In the genomic region with DNA sequence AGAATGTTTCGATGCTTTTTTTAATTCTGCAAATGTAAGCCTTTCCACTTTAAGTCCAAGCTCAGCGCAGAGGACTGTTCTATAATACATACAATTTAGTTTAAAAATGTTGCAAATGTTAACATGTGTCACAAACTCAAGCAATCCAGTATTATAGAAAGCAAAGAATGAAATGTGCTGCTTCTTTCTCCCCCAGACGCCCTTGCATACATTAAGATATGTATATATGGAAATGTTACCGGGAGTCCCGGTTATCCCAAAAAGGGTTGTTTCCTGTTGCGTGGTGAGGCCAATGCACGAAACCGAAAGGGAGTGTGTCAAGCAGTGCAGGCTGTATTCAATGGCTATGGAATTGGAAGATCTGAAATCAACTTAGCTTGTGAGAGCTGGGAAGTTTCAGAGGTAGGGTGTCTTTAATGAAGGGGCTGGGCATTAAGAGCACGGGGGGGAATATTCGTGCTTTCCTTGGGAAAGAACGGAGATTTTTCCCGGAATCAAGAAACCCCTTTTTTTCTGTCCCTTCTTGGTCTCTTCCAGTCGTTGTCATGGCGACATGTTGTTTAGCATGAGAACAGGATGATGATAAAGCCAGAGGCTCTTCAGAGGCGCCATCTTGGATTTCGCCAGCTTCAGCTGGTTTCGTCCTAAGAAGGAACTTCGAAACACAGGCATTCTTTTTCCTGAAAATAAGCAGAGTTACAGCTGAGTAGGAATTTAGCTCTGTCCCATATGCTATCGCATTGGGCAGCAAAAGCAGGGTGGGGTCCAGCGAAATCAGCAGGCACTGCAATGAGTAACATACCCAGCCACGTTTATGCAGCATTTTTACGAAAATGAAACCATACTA, we compare ENCODE assay signal across 8 cellular contexts. TPM values are rescaled to one million over a fixed set of nuclear protein-coding genes. Genes with fewer than 3 reads are reported as not detected.
DNase-seq lines count a peak whose midpoint lies in the region; ATAC-seq and TF ChIP-seq lines count a peak whose summit lies in the region.

No MANE protein-coding gene starts in this region.

- no peaks in the 10 kb centered on the region for H3K27me3 ChIP-seq in mucosa of rectum (ENCODE audit: control insufficient read depth in 2 of 2, insufficient read depth in 2 of 2, low read length in 2 of 2)

- peak; percentile 56 for ATAC-seq in GM21576 (IDR thresholded peaks at IDR 0.05; ENCODE audit: unreplicated experiment)

- peak overlapping the region; percentile 86 for H3K4me3 ChIP-seq in Jurkat, Clone E6-1 (ENCODE audit: low read length)
- peak overlapping the region; percentile 83 to 98 for H3K4me3 ChIP-seq in mucosa of rectum (ENCODE audit: low read length in 2 of 2)

- DNase-seq in DMS114 treated with DMSO at 0.1 percent for 48 hours (lab: John Stamatoyannopoulos, UW; ENCODE audit: unreplicated experiment) (peak; percentile 97), OCI-M2 (lab: John Stamatoyannopoulos, UW; ENCODE audit: unreplicated experiment) (peak; percentile 94), activated T-cell treated with anti-CD3 and anti-CD28 coated beads for 48 hours (ENCODE audit: low read depth) (peak; percentile 62), erythroblast (lab: John Stamatoyannopoulos, UW) (peak; percentile 95 to 96)
- DNase-seq in Jurkat, Clone E6-1 (ENCODE audit: low read depth, low spot score), result peak; percentile 93
- peak; percentile 41 for DNase-seq in stimulated activated CD8-positive, alpha-beta memory T cell treated with anti-CD3 and anti-CD28 coated beads, Interleukin-7, amount 100 ng/mL, for 24 hours (ENCODE audit: low read depth)

- H3K9me3 ChIP-seq in mucosa of rectum (ENCODE audit: control insufficient read depth in 2 of 2, low read length in 2 of 2), result no peaks in the 10 kb centered on the region

- peak overlapping the region; percentile 89 to 96 for H3K9ac ChIP-seq in mucosa of rectum (ENCODE audit: low read depth in 1 of 2, low read length in 2 of 2)

- TF ChIP-seq POLR2A in erythroblast (IDR thresholded peaks at IDR 0.05; ENCODE audit: low read length), result peak; percentile 93

- peaks cover 25 to 31% of the 10 kb centered on the region in 2 donors for H3K4me1 ChIP-seq in mucosa of rectum (ENCODE audit: control insufficient read depth in 2 of 2, insufficient read depth in 2 of 2, low read length in 2 of 2)

- H3K27ac ChIP-seq in mucosa of rectum (ENCODE audit: low read depth in 2 of 2, low read length in 2 of 2), result peak overlapping the region; percentile 99

- no peaks in the 10 kb centered on the region for H3K36me3 ChIP-seq in mucosa of rectum (ENCODE audit: control insufficient read depth in 2 of 2, insufficient read depth in 2 of 2, low read length in 2 of 2)

RNA-seq across cellular contexts. Expression of gene NQO2, which starts 10.1 kb away (rescaled TPM):
- 81.8 TPM for polyA plus RNA-seq in Jurkat, Clone E6-1 (2012; ENCODE audit: insufficient read depth, insufficient read length)

RNA-seq across cellular contexts. Expression of gene SERPINB6, which starts 18.2 kb away (rescaled TPM):
- polyA plus RNA-seq in Jurkat, Clone E6-1 (2012; ENCODE audit: insufficient read depth, insufficient read length), result not detected

Comparison
In these comparisons a context has a peak if more than half of its experiments do, and no peak if none do; other contexts are left out.
1. Peak in every context shown above with its lines: DNase-seq, ATAC-seq, H3K4me3 ChIP-seq and H3K27ac ChIP-seq.
2. DNase-seq: peak in every context shown above with its lines; median percentile 97 in DMS114 treated with DMSO at 0.1 percent for 48 hours; 96 in erythroblast; 94 in OCI-M2; 93 in Jurkat, Clone E6-1; 62 in activated T-cell treated with anti-CD3 and anti-CD28 coated beads for 48 hours; 41 in stimulated activated CD8-positive, alpha-beta memory T cell treated with anti-CD3 and anti-CD28 coated beads, Interleukin-7, amount 100 ng/mL, for 24 hours.